Comparison of ENCODE assay signal across 8 cellular contexts in genomic region chr17:78316867-78317816, GRCh38. TPM values are rescaled to one million over a fixed set of nuclear protein-coding genes. Genes with fewer than 3 reads are reported as not detected.
DNase-seq lines count a peak whose midpoint lies in the region; ATAC-seq and TF ChIP-seq lines count a peak whose summit lies in the region.

No MANE protein-coding gene starts in this region.

- no peak for TF ChIP-seq EP300 in transverse colon (IDR thresholded peaks at IDR 0.05; ENCODE audit: low read depth)

- 30 to 49% methylated on average over 11 to 21 of the region's 21 CpGs for WGBS in transverse colon (ENCODE audit: low coverage in 1 of 2), 2 donors

- CTCF ChIA-PET in WTC11 (lab: Charles Lee) = interaction anchor here (0.5 to 4.4 kb wide), 17 partner anchors 8 to 1736 kb away, joined by 3 to 23 read pairs (median 4); partner anchors contain the start of gene SOCS3

- H3K36me3 Mint-ChIP-seq in activated naive CD4-positive, alpha-beta T cell treated with anti-CD3 and anti-CD28 coated beads, Interleukin-2, amount 50 U/mL, for 72 hours = no peaks in the 10 kb centered on the region
- H3K36me3 Mint-ChIP-seq in WTC11 = no peaks in the 10 kb centered on the region

- H3K36me3 ChIP-seq in transverse colon = no peaks in the 10 kb centered on the region

- intact Hi-C loops in transverse colon (cut with DNase I; ENCODE audit: low total_unique reads) (no loop called here), head of caudate nucleus (cut with DNase I) (no loop called here)

- ATAC-seq in activated naive CD4-positive, alpha-beta T cell treated with anti-CD3 and anti-CD28 coated beads, Interleukin-2, amount 50 U/mL, for 72 hours = no peak
- ATAC-seq in WTC11 = peak; percentile 65

- no peaks in the 10 kb centered on the region for H3K9me3 Mint-ChIP-seq in activated naive CD4-positive, alpha-beta T cell treated with anti-CD3 and anti-CD28 coated beads, Interleukin-2, amount 50 U/mL, for 72 hours
- H3K9me3 Mint-ChIP-seq in WTC11 = no peaks in the 10 kb centered on the region

- TF ChIP-seq POLR2A in transverse colon (IDR thresholded peaks at IDR 0.05) = peak; percentile 4

- H3K27ac Mint-ChIP-seq in activated naive CD4-positive, alpha-beta T cell treated with anti-CD3 and anti-CD28 coated beads, Interleukin-2, amount 50 U/mL, for 72 hours = peak overlapping the region; percentile 81 to 83
- peak overlapping the region; percentile 98 for H3K27ac Mint-ChIP-seq in WTC11

- H3K9me3 ChIP-seq in transverse colon = no peaks in the 10 kb centered on the region

- POLR2A ChIA-PET in WTC11 (lab: Charles Lee) = interaction anchor here (0.8 to 3.2 kb wide), 3 partner anchors 42 to 49 kb away, joined by 3 to 11 read pairs (median 5); no protein-coding TSS in a partner anchor

- TF ChIP-seq CTCF in WTC11 (IDR thresholded peaks at IDR 0.05) (no peak), transverse colon (IDR thresholded peaks at IDR 0.05) (no peak)

- no peak for DNase-seq in activated naive CD4-positive, alpha-beta T cell treated with anti-CD3 and anti-CD28 coated beads, Interleukin-2, amount 50 U/mL, for 72 hours (ENCODE audit: low spot score in 2 of 2)
- no peak for DNase-seq in activated naive CD4-positive, alpha-beta T cell treated with Interleukin-2 at 50 U/mL for 16 hours
- DNase-seq in WTC11 (ENCODE audit: low spot score) = peak; percentile 77
- peak; percentile 96 for DNase-seq in islet precursor cell
- DNase-seq in transverse colon = peak; percentile 84
- DNase-seq in SW 1271 (lab: John Stamatoyannopoulos, UW) = no peak
- no peak for DNase-seq in SKM-1 (lab: John Stamatoyannopoulos, UW; ENCODE audit: unreplicated experiment)
- DNase-seq in head of caudate nucleus = no peak

- in situ Hi-C loops in transverse colon (cut with MboI; ENCODE audit: low pct_ligation_motif_present in 1 of 4, low pct_unique_long_range_greater_than_20kb in 1 of 4, low sequenced_read_pairs in 3 of 4) = no loop called here

- H3K27me3 Mint-ChIP-seq in WTC11 (ENCODE audit: low read depth) = peaks cover 4% of the 10 kb centered on the region

- H3K27me3 ChIP-seq in transverse colon = no peaks in the 10 kb centered on the region

- peak overlapping the region; percentile 55 for H3K4me3 Mint-ChIP-seq in WTC11

- H3K4me3 ChIP-seq in transverse colon = peak overlapping the region in 1 of 4 donors; percentile 6

- peaks cover 23 to 48% (median 45%) of the 10 kb centered on the region in 4 donors for H3K4me1 ChIP-seq in transverse colon

- H3K27ac ChIP-seq in transverse colon = peak overlapping the region; percentile 85 to 95 (median 89)

- H3K4me1 Mint-ChIP-seq in WTC11 = peaks cover 47% of the 10 kb centered on the region

TF ChIP-seq in WTC11, 78 proteins besides CTCF, POLR2A, EP300 and RAD21 (continues in another document):
- no peak for TF ChIP-seq IRF2 (CRISPR knock-in tag; IDR thresholded peaks at IDR 0.05; ENCODE audit: borderline replicate concordance, low read depth)
- TF ChIP-seq USF1 (CRISPR knock-in tag; IDR thresholded peaks at IDR 0.05) = peak; percentile 91
- no peak for TF ChIP-seq STAT6 (CRISPR knock-in tag; conservative IDR thresholded peaks at IDR 0.05; ENCODE audit: low read depth)
- no peak for TF ChIP-seq JUN (CRISPR knock-in tag; IDR thresholded peaks at IDR 0.05)
- 0 out of 2 replicates have a peak, but pooled peaks have one; percentile 43 for TF ChIP-seq PRDM15 (CRISPR knock-in tag; IDR thresholded peaks at IDR 0.05)
- peak; percentile 92 for TF ChIP-seq TEAD1 (CRISPR knock-in tag; IDR thresholded peaks at IDR 0.05)
- peak; percentile 80 for TF ChIP-seq SP1 (CRISPR knock-in tag; conservative IDR thresholded peaks at IDR 0.05)
- TF ChIP-seq FOXK1 (CRISPR knock-in tag; IDR thresholded peaks at IDR 0.05) = peak; percentile 87
- no peak for TF ChIP-seq CDX4 (CRISPR knock-in tag; IDR thresholded peaks at IDR 0.05; ENCODE audit: borderline replicate concordance)
- no peak for TF ChIP-seq ATF3 (CRISPR knock-in tag; conservative IDR thresholded peaks at IDR 0.05)
- no peak for TF ChIP-seq KAT7 (CRISPR knock-in tag; IDR thresholded peaks at IDR 0.05; ENCODE audit: borderline replicate concordance)

RNA-seq across cellular contexts. Expression of gene SOCS3, which starts 42.7 kb away (rescaled TPM):
- 100 to 1,000 TPM; 179 to 182 TPM for total RNA-seq in activated naive CD4-positive, alpha-beta T cell treated with anti-CD3 and anti-CD28 coated beads, Interleukin-2, amount 50 U/mL, for 72 hours
- 23.8 to 24.6 TPM (median 24.2 TPM) in 3 replicates for total RNA-seq in WTC11 (2021)
- 100 to 1,000 TPM in 1 of 4 donors, 10 to 100 TPM in 3; 22.3 to 230 (median 37.6) TPM for total RNA-seq in transverse colon

Comparison
In these comparisons a context has a peak if more than half of its experiments do, and no peak if none do; other contexts are left out.
1. DNase-seq: peak in WTC11 (single experiment), islet precursor cell (single experiment) and transverse colon (single experiment); none in activated naive CD4-positive, alpha-beta T cell treated with anti-CD3 and anti-CD28 coated beads, Interleukin-2, amount 50 U/mL, for 72 hours (0 of 2), activated naive CD4-positive, alpha-beta T cell treated with Interleukin-2 at 50 U/mL for 16 hours (single experiment), SW 1271 (0 of 2), SKM-1 (single experiment) and head of caudate nucleus (0 of 42).